Comparison of ENCODE assay signal across 8 cellular contexts in the genomic region with DNA sequence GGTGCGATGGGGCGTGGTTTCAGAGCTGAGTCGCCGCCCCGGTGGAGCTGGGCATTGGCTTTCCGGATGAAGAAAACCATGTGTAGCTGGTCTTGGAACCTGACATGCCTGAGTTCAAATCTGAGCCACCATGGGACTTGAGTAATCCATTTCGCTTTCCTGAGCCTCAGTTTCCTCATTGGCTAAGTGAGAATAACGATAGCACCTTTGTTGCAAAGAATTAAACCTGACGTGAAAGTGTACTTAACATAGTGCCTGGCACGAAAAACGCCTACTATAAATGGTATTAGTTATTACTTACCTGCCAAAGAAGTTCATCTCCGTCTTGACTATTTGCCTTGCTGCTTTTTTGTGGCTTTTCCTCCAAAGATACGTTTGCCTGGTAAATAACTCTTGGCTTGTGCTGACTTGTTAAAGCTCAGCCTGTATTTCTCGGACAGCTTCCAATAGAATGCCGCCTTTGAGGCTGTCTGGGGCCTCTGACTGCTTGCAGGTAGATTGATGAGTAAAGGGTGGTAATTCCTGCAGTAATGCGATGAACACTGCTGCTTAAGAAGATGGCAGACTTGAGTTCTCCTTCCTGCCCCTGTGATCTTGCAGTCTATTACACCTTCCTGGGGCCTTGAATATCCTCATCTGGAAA. TPM values are rescaled to one million over a fixed set of nuclear protein-coding genes. Genes with fewer than 3 reads are reported as not detected.
DNase-seq lines count a peak whose midpoint lies in the region; TF ChIP-seq lines count a peak whose summit lies in the region.

No MANE protein-coding gene starts in this region.

- peak overlapping the region; percentile 76 for H2AFZ ChIP-seq in neuronal stem cell (ENCODE audit: low read length)

- H2AK5ac ChIP-seq in neuronal stem cell (ENCODE audit: low read depth, low read length): no peak overlapping the region

- no peak overlapping the region for H3K14ac ChIP-seq in neuronal stem cell (ENCODE audit: low read length)

- H2BK120ac ChIP-seq in neuronal stem cell (ENCODE audit: low read depth, low read length): no peak overlapping the region

- no peak overlapping the region for H3K23ac ChIP-seq in neuronal stem cell (ENCODE audit: low read depth, low read length, poor library complexity)

- no peak overlapping the region for H3K4ac ChIP-seq in neuronal stem cell (ENCODE audit: low read length)

- H3K4me3 ChIP-seq in HUES64 (ENCODE audit: low read length): peak overlapping the region; percentile 95
- H3K4me3 ChIP-seq in choroid plexus epithelial cell (ENCODE audit: low read depth, low read length): peak overlapping the region; percentile 81
- peak overlapping the region; percentile 88 to 97 for H3K4me3 ChIP-seq in neuronal stem cell (ENCODE audit: low read length in 2 of 2)
- no peak overlapping the region for H3K4me3 ChIP-seq in lower leg skin (ENCODE audit: low read depth, poor library complexity, severe bottlenecking)

- WGBS in HUES64: 22% methylated on average over 16 of the region's 16 CpGs
- no CpG with 5 or more reads among the region's 16 CpGs for WGBS in neuronal stem cell (ENCODE audit: extremely low coverage in 2 of 2, insufficient read length in 2 of 2, insufficient replicate concordance in 1 of 2), 2 donors
- 27 to 36% methylated on average over 16 of the region's 16 CpGs for WGBS in lower leg skin, 2 donors

- intact Hi-C loops in lower leg skin (cut with DNase I; ENCODE audit: low total_unique reads): no loop called here

- H3K9ac ChIP-seq in HUES64 (ENCODE audit: low read depth, low read length) (peak overlapping the region; percentile 99), neuronal stem cell (ENCODE audit: low read depth, low read length, poor library complexity) (no peak overlapping the region)

- H3K79me1 ChIP-seq in neuronal stem cell (ENCODE audit: low read depth, low read length): no peaks in the 10 kb centered on the region

- TF ChIP-seq POLR2A in lower leg skin (IDR thresholded peaks at IDR 0.05): no peak

- H3K9me3 ChIP-seq in HUES64 (ENCODE audit: insufficient read depth, low read depth, low read length): no peaks in the 10 kb centered on the region
- H3K9me3 ChIP-seq in neuronal stem cell (replicated peaks in 1 of 2; ENCODE audit: control insufficient read depth in 2 of 2, insufficient read depth in 1 of 2, low read depth in 1 of 2, low read length in 2 of 2): no peaks in the 10 kb centered on the region

- DNase-seq in ELF-1 (ENCODE audit: low read depth, low spot score) (peak; percentile 15), choroid plexus epithelial cell (ENCODE audit: low read depth) (no peak), neuronal stem cell (ENCODE audit: low spot score) (peak; percentile 3), NCI-H774 (lab: John Stamatoyannopoulos, UW) (no peak), caudate nucleus (lab: John Stamatoyannopoulos, UW) (no peak), lower leg skin (ENCODE audit: low spot score in 2 of 2) (no peak), amygdala (lab: John Stamatoyannopoulos, UW) (no peak)

- H4K91ac ChIP-seq in neuronal stem cell (ENCODE audit: low read depth, low read length, poor library complexity): no peak overlapping the region

- no peak overlapping the region for H4K8ac ChIP-seq in neuronal stem cell (ENCODE audit: low read depth, low read length)

- H3K4me1 ChIP-seq in HUES64 (ENCODE audit: insufficient read depth, low read length) (peaks cover 25% of the 10 kb centered on the region), neuronal stem cell (ENCODE audit: control insufficient read depth in 2 of 2, insufficient read depth in 1 of 2, low read depth in 1 of 2, low read length in 2 of 2) (peaks cover 6% of the 10 kb centered on the region in 2 donors)

- H3K36me3 ChIP-seq in HUES64 (ENCODE audit: insufficient read depth, low read length): peaks cover 26% of the 10 kb centered on the region
- H3K36me3 ChIP-seq in neuronal stem cell (replicated peaks in 1 of 2; ENCODE audit: control insufficient read depth in 2 of 2, insufficient read depth in 2 of 2, low read length in 2 of 2): peaks cover 3 to 38% of the 10 kb centered on the region in 2 donors

- H3K27ac ChIP-seq in HUES64 (ENCODE audit: low read depth, low read length) (no peak overlapping the region; the same call in 1 of the 2 replicates), neuronal stem cell (replicated peaks; ENCODE audit: low read length) (no peak overlapping the region), caudate nucleus (ENCODE audit: low read depth, low read length) (no peak overlapping the region)

- no peak overlapping the region for H2BK5ac ChIP-seq in neuronal stem cell (ENCODE audit: low read length)

- no peak overlapping the region for H2BK15ac ChIP-seq in neuronal stem cell (ENCODE audit: low read length)

- no peak for TF ChIP-seq CTCF in choroid plexus epithelial cell (conservative IDR thresholded peaks at IDR 0.05; ENCODE audit: low read depth, low read length)
- TF ChIP-seq CTCF in lower leg skin (IDR thresholded peaks at IDR 0.05): no peak

- no peak overlapping the region for H3K18ac ChIP-seq in neuronal stem cell (ENCODE audit: low read length)

- H3K4me2 ChIP-seq in neuronal stem cell (ENCODE audit: insufficient read depth, low read length, poor library complexity, severe bottlenecking): peak overlapping the region; percentile 52

- H2BK12ac ChIP-seq in neuronal stem cell (ENCODE audit: low read length): no peak overlapping the region

- H3K27me3 ChIP-seq in HUES64 (ENCODE audit: insufficient read depth, low read length): peaks cover 5% of the 10 kb centered on the region; the same call in 1 of the 2 replicates
- no peaks in the 10 kb centered on the region for H3K27me3 ChIP-seq in neuronal stem cell (ENCODE audit: control insufficient read depth in 3 of 3, insufficient read depth in 3 of 3, low read depth in 1 of 3, low read length in 3 of 3)

RNA-seq across cellular contexts. Expression of gene CDCA7, which starts 1.3 kb away (rescaled TPM):
- 70.6 TPM for polyA plus RNA-seq in HUES64 (2013, experiment 1 of 2)
- polyA plus RNA-seq in HUES64 (2013, experiment 2 of 2): 73.0 TPM
- 28.8 TPM for polyA plus RNA-seq in neuronal stem cell (2013, experiment 1 of 2)
- polyA plus RNA-seq in neuronal stem cell (2013, experiment 2 of 2): 28.9 TPM
- total RNA-seq in lower leg skin: 1 to 10 TPM; 5.4 to 6.6 (median 5.7) TPM

Comparison
In these comparisons a context has a peak if more than half of its experiments do, and no peak if none do; other contexts are left out.
1. DNase-seq: peak in ELF-1 (single experiment) and neuronal stem cell (single experiment); none in choroid plexus epithelial cell (single experiment), NCI-H774 (single experiment), caudate nucleus (0 of 61), lower leg skin (0 of 2) and amygdala (0 of 56).